20 cellular contexts compared by ENCODE assay signal in the genomic region with DNA sequence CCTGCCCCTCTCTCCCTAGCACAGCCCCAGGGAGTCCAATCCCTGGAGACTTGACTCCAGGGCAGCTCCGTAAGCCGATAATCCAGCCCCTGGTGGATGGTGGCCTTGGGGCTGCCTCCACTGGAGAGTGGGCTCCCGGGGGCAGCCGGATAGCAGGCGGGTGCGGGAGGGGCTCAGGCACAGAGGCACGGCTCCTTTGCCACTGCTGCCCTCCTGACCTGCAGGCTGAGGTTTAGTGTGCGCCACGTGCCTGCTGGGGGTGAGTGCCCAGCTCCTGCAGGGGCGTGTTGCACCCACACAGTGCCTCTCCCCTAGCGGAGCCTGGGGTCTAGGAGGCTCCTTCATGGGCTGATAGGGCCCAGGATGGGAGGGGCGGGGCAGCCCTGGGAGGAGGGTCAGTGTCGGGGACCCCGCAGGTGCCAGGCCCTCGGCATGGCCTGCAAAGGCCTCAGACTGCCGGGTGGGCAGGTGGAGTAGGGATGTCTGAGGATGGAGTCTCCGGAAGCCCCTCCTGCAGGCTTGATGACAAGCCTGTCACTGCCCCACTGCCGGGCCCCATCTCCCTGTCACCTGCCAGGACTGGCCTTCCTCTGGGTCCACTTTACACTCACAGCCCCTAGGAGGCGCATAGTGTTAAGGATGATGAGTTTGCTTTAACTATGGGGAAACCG. TPM values are rescaled to one million over a fixed set of nuclear protein-coding genes. Genes with fewer than 3 reads are reported as not detected.
DNase-seq lines count a peak whose midpoint lies in the region; ATAC-seq and TF ChIP-seq lines count a peak whose summit lies in the region.
"Had no signal": no experiment of that assay in that cellular context is flagged by ENCODE, and none has a peak within 500 bp of the region (broad histone marks: within the 10 kb centered on the region; RNA-seq: fewer than 3 reads in every experiment).

No MANE protein-coding gene starts in this region.

- POLR2A ChIA-PET in activated CD8-positive, alpha-beta T cell treated with anti-CD3 and anti-CD28 coated beads, Interleukin-2, amount 10 ng/mL, durations not matched to agents 7 days and 5 days (lab: Charles Lee): no interaction called here
- POLR2A ChIA-PET in activated CD8-positive, alpha-beta T cell treated with anti-CD3 and anti-CD28 coated beads for 36 hours (lab: Charles Lee): no interaction called here

- H3K9me3 ChIP-seq in SU-DHL-6 (ENCODE audit: insufficient read depth, low read length): no peaks in the 10 kb centered on the region
- no peaks in the 10 kb centered on the region for H3K9me3 ChIP-seq in prostate gland
- H3K9me3 ChIP-seq: esophagus muscularis mucosa, sigmoid colon had no signal

- WGBS in prostate gland: 81% methylated on average over 18 of the region's 20 CpGs

- no peaks in the 10 kb centered on the region for H3K79me2 ChIP-seq in SU-DHL-6 (ENCODE audit: insufficient read depth, low read length)

- peaks cover 4% of the 10 kb centered on the region for H3K4me1 Mint-ChIP-seq in activated CD8-positive, alpha-beta T cell treated with anti-CD3 and anti-CD28 coated beads, Interleukin-2, amount 10 ng/mL, durations not matched to agents 7 days and 5 days (ENCODE audit: low read depth)
- H3K4me1 Mint-ChIP-seq in activated CD8-positive, alpha-beta T cell treated with anti-CD3 and anti-CD28 coated beads for 36 hours (ENCODE audit: low read depth): peaks cover 15% of the 10 kb centered on the region
- peaks cover 5% of the 10 kb centered on the region for H3K4me1 Mint-ChIP-seq in type B pancreatic cell (ENCODE audit: unreplicated experiment)
- H3K4me1 Mint-ChIP-seq: nephron progenitor cell had no signal

- no peak overlapping the region for H3K4me2 ChIP-seq in SU-DHL-6 (ENCODE audit: low read depth, low read length, poor library complexity, severe bottlenecking)
- H3K4me2 ChIP-seq: PC-9 had no signal

- intact Hi-C loops in activated CD8-positive, alpha-beta T cell treated with anti-CD3 and anti-CD28 coated beads for 36 hours (cut with micrococcal nuclease): no loop called here
- intact Hi-C loops in prostate gland (cut with DNase I): no loop called here

- H3F3A ChIP-seq in SU-DHL-6 (ENCODE audit: insufficient read depth): no peaks in the 10 kb centered on the region

- H3K9ac ChIP-seq in SU-DHL-6 (ENCODE audit: low read length): no peak overlapping the region

- no peak overlapping the region for H3K4me3 Mint-ChIP-seq in activated CD8-positive, alpha-beta T cell treated with anti-CD3 and anti-CD28 coated beads, Interleukin-2, amount 10 ng/mL, durations not matched to agents 7 days and 5 days
- H3K4me3 Mint-ChIP-seq in activated CD8-positive, alpha-beta T cell treated with anti-CD3 and anti-CD28 coated beads for 36 hours: no peak overlapping the region
- H3K4me3 Mint-ChIP-seq in type B pancreatic cell: no peak overlapping the region
- H3K4me3 Mint-ChIP-seq: activated naive CD8-positive, alpha-beta T cell; nephron progenitor cell; stimulated activated naive CD8-positive, alpha-beta T cell treated with anti-CD3 and anti-CD28 coated beads, Interleukin-15, amount 100 ng/mL, for 72 hours had no signal

- H3K36me3 ChIP-seq in SU-DHL-6 (ENCODE audit: low read length): no peaks in the 10 kb centered on the region
- H3K36me3 ChIP-seq in prostate gland: no peaks in the 10 kb centered on the region

- H3K9me2 ChIP-seq in SU-DHL-6 (replicated peaks; ENCODE audit: insufficient read depth, low read length): no peaks in the 10 kb centered on the region

- peaks cover 11% of the 10 kb centered on the region for H3K27me3 Mint-ChIP-seq in activated CD8-positive, alpha-beta T cell treated with anti-CD3 and anti-CD28 coated beads, Interleukin-2, amount 10 ng/mL, durations not matched to agents 7 days and 5 days (ENCODE audit: low read depth)
- no peaks in the 10 kb centered on the region for H3K27me3 Mint-ChIP-seq in activated CD8-positive, alpha-beta T cell treated with anti-CD3 and anti-CD28 coated beads for 36 hours
- H3K27me3 Mint-ChIP-seq in type B pancreatic cell: peaks cover 9% of the 10 kb centered on the region
- H3K27me3 Mint-ChIP-seq: activated naive CD8-positive, alpha-beta T cell had no signal

- H4K20me1 ChIP-seq in SU-DHL-6 (ENCODE audit: low read depth, low read length): no peaks in the 10 kb centered on the region

- no peak for ATAC-seq in activated CD8-positive, alpha-beta T cell treated with anti-CD3 and anti-CD28 coated beads, Interleukin-2, amount 10 ng/mL, durations not matched to agents 7 days and 5 days
- ATAC-seq in activated CD8-positive, alpha-beta T cell treated with anti-CD3 and anti-CD28 coated beads for 36 hours: no peak
- ATAC-seq in foreskin keratinocyte (no peak), GM18867 (IDR thresholded peaks at IDR 0.05; ENCODE audit: unreplicated experiment) (no peak)
- ATAC-seq: stimulated activated naive CD8-positive, alpha-beta T cell treated with anti-CD3 and anti-CD28 coated beads, Interleukin-15, amount 100 ng/mL, for 72 hours had no signal

- CTCF ChIA-PET in activated CD8-positive, alpha-beta T cell treated with anti-CD3 and anti-CD28 coated beads, Interleukin-2, amount 10 ng/mL, durations not matched to agents 7 days and 5 days (lab: Charles Lee): interaction anchor here (2.5 kb wide), 1 partner anchor 8 kb away, joined by 20 read pairs; no protein-coding TSS in a partner anchor
- CTCF ChIA-PET in activated CD8-positive, alpha-beta T cell treated with anti-CD3 and anti-CD28 coated beads for 36 hours (lab: Charles Lee): interaction anchor here (0.8 to 3.5 kb wide), 3 partner anchors 8 to 20 kb away, joined by 3 to 22 read pairs (median 4); no protein-coding TSS in a partner anchor

- no peak overlapping the region for H2AFZ ChIP-seq in SU-DHL-6 (ENCODE audit: low read depth, low read length, severe bottlenecking)
- H2AFZ ChIP-seq: PC-9 had no signal

- H3K27ac Mint-ChIP-seq in activated CD8-positive, alpha-beta T cell treated with anti-CD3 and anti-CD28 coated beads, Interleukin-2, amount 10 ng/mL, durations not matched to agents 7 days and 5 days: peak overlapping the region; percentile 46
- H3K27ac Mint-ChIP-seq in activated CD8-positive, alpha-beta T cell treated with anti-CD3 and anti-CD28 coated beads for 36 hours: no peak overlapping the region
- no peak overlapping the region for H3K27ac Mint-ChIP-seq in type B pancreatic cell
- H3K27ac Mint-ChIP-seq: activated naive CD8-positive, alpha-beta T cell; nephron progenitor cell had no signal

- H3K4me3 ChIP-seq in SU-DHL-6 (ENCODE audit: insufficient read depth, low read length, poor library complexity, severe bottlenecking): no peak overlapping the region
- H3K4me3 ChIP-seq in prostate gland: no peak overlapping the region
- H3K4me3 ChIP-seq: esophagus muscularis mucosa, lung, PC-9, sigmoid colon had no signal

- no peaks in the 10 kb centered on the region for H3K4me1 ChIP-seq in foreskin keratinocyte
- no peaks in the 10 kb centered on the region for H3K4me1 ChIP-seq in prostate gland (replicated peaks)

- TF ChIP-seq POLR2A in prostate gland (IDR thresholded peaks at IDR 0.05): no peak

- no peak for DNase-seq in activated CD8-positive, alpha-beta T cell treated with anti-CD3 and anti-CD28 coated beads, Interleukin-2, amount 10 ng/mL, durations not matched to agents 7 days and 5 days
- no peak for DNase-seq in activated CD8-positive, alpha-beta T cell treated with anti-CD3 and anti-CD28 coated beads for 36 hours
- no peak for DNase-seq in foreskin keratinocyte
- peak; percentile 64 for DNase-seq in type B pancreatic cell (ENCODE audit: extremely low spot score, unreplicated experiment)
- DNase-seq in prostate gland (ENCODE audit: low spot score): no peak
- DNase-seq in NCI-H524 treated with DMSO at 0.1 percent for 48 hours (lab: John Stamatoyannopoulos, UW): no peak
- DNase-seq: activated CD4-positive, CD25-positive, alpha-beta regulatory T cell treated with anti-CD3 and anti-CD28 coated beads, Interleukin-2, amount 50 U/mL, for 72 hours; central memory CD4-positive, alpha-beta T cell; NCI-H1092; NCI-H2227 treated with DMSO at 0.1 percent for 48 hours; nephron progenitor cell; PC-9; stimulated activated naive CD8-positive, alpha-beta T cell treated with anti-CD3 and anti-CD28 coated beads, Interleukin-15, amount 100 ng/mL, for 72 hours; T-helper 1 cell had no signal

- no peaks in the 10 kb centered on the region for H3K9me3 Mint-ChIP-seq in activated CD8-positive, alpha-beta T cell treated with anti-CD3 and anti-CD28 coated beads, Interleukin-2, amount 10 ng/mL, durations not matched to agents 7 days and 5 days (ENCODE audit: insufficient read depth)
- no peaks in the 10 kb centered on the region for H3K9me3 Mint-ChIP-seq in activated CD8-positive, alpha-beta T cell treated with anti-CD3 and anti-CD28 coated beads for 36 hours
- H3K9me3 Mint-ChIP-seq in type B pancreatic cell: no peaks in the 10 kb centered on the region
- H3K9me3 Mint-ChIP-seq: nephron progenitor cell; stimulated activated naive CD8-positive, alpha-beta T cell treated with anti-CD3 and anti-CD28 coated beads, Interleukin-15, amount 100 ng/mL, for 72 hours had no signal

- no peaks in the 10 kb centered on the region for H3K27me3 ChIP-seq in SU-DHL-6 (ENCODE audit: low read length)
- H3K27me3 ChIP-seq in foreskin keratinocyte: peaks cover 19% of the 10 kb centered on the region
- H3K27me3 ChIP-seq in prostate gland (replicated peaks; ENCODE audit: insufficient read depth): no peaks in the 10 kb centered on the region
- H3K27me3 ChIP-seq: sigmoid colon had no signal

- no peaks in the 10 kb centered on the region for H3K36me3 Mint-ChIP-seq in activated CD8-positive, alpha-beta T cell treated with anti-CD3 and anti-CD28 coated beads, Interleukin-2, amount 10 ng/mL, durations not matched to agents 7 days and 5 days (ENCODE audit: low read depth)
- no peaks in the 10 kb centered on the region for H3K36me3 Mint-ChIP-seq in activated CD8-positive, alpha-beta T cell treated with anti-CD3 and anti-CD28 coated beads for 36 hours (ENCODE audit: low read depth)
- no peaks in the 10 kb centered on the region for H3K36me3 Mint-ChIP-seq in type B pancreatic cell
- H3K36me3 Mint-ChIP-seq: activated naive CD8-positive, alpha-beta T cell had no signal

- H3K27ac ChIP-seq in SU-DHL-6 (ENCODE audit: low read depth, low read length) (no peak overlapping the region), foreskin keratinocyte (no peak overlapping the region), prostate gland (no peak overlapping the region)
- H3K27ac ChIP-seq: PC-9 had no signal

- no peak for TF ChIP-seq CTCF in activated CD8-positive, alpha-beta T cell treated with anti-CD3 and anti-CD28 coated beads for 36 hours (IDR thresholded peaks at IDR 0.05)
- TF ChIP-seq CTCF in SU-DHL-6 (IDR thresholded peaks at IDR 0.05; ENCODE audit: insufficient read depth, low read length, poor library complexity, severe bottlenecking) (peak; percentile 77), foreskin keratinocyte (conservative IDR thresholded peaks at IDR 0.05) (peak; percentile 9), type B pancreatic cell (conservative IDR thresholded peaks at IDR 0.05) (peak; percentile 21), prostate gland (IDR thresholded peaks at IDR 0.05) (no peak)

RNA-seq across cellular contexts. Expression of a gene that starts 5.6 kb away (rescaled TPM):
- total RNA-seq in activated CD8-positive, alpha-beta T cell treated with anti-CD3 and anti-CD28 coated beads, Interleukin-2, amount 10 ng/mL, durations not matched to agents 7 days and 5 days: under 1 TPM; 0.13 TPM
- 1 to 10 TPM; 1.4 to 2.0 TPM for total RNA-seq in activated CD8-positive, alpha-beta T cell treated with anti-CD3 and anti-CD28 coated beads for 36 hours
- 0.71 and 0.88 TPM in 2 replicates for total RNA-seq in foreskin keratinocyte
- polyA plus RNA-seq in foreskin keratinocyte: 0.90 and 1.3 TPM in 2 replicates
- total RNA-seq in type B pancreatic cell (ENCODE audit: low replicate concordance): 8.4 and 16.1 TPM in 2 replicates
- 10 to 100 TPM in 1 of 2 donors, 1 to 10 TPM in 1; 8.8 to 17.2 TPM for total RNA-seq in prostate gland

RNA-seq across cellular contexts. Expression of a gene that starts 18.6 kb away (rescaled TPM):
- total RNA-seq in activated CD8-positive, alpha-beta T cell treated with anti-CD3 and anti-CD28 coated beads, Interleukin-2, amount 10 ng/mL, durations not matched to agents 7 days and 5 days: not detected
- total RNA-seq in activated CD8-positive, alpha-beta T cell treated with anti-CD3 and anti-CD28 coated beads for 36 hours: not detected
- not detected in 2 replicates for total RNA-seq in foreskin keratinocyte
- polyA plus RNA-seq in foreskin keratinocyte: not detected in 2 replicates
- total RNA-seq in type B pancreatic cell (ENCODE audit: low replicate concordance): not detected in 2 replicates
- total RNA-seq in prostate gland: not detected
- total RNA-seq: esophagus muscularis mucosa, lung, PC-9, sigmoid colon had no signal
- polyA plus RNA-seq: lung, sigmoid colon had no signal

RNA-seq across cellular contexts. Expression of a gene that starts 31.6 kb away (rescaled TPM):
- not detected for total RNA-seq in activated CD8-positive, alpha-beta T cell treated with anti-CD3 and anti-CD28 coated beads, Interleukin-2, amount 10 ng/mL, durations not matched to agents 7 days and 5 days
- total RNA-seq in activated CD8-positive, alpha-beta T cell treated with anti-CD3 and anti-CD28 coated beads for 36 hours: not detected
- not detected in 2 replicates for total RNA-seq in foreskin keratinocyte
- not detected in 2 replicates for polyA plus RNA-seq in foreskin keratinocyte
- total RNA-seq in type B pancreatic cell (ENCODE audit: low replicate concordance): not detected in 2 replicates
- total RNA-seq in prostate gland: not detected
- total RNA-seq: esophagus muscularis mucosa, lung, PC-9, sigmoid colon had no signal

RNA-seq across cellular contexts. Expression of a gene that starts 41.7 kb away (rescaled TPM):
- not detected for total RNA-seq in activated CD8-positive, alpha-beta T cell treated with anti-CD3 and anti-CD28 coated beads, Interleukin-2, amount 10 ng/mL, durations not matched to agents 7 days and 5 days
- not detected for total RNA-seq in activated CD8-positive, alpha-beta T cell treated with anti-CD3 and anti-CD28 coated beads for 36 hours
- total RNA-seq in foreskin keratinocyte (not detected in 2 replicates), type B pancreatic cell (ENCODE audit: low replicate concordance) (not detected in 2 replicates), prostate gland (not detected)
- polyA plus RNA-seq in foreskin keratinocyte: not detected in 2 replicates
- total RNA-seq: esophagus muscularis mucosa, lung, PC-9, sigmoid colon had no signal
- polyA plus RNA-seq: lung, sigmoid colon had no signal

RNA-seq across cellular contexts. Expression of a gene that starts 55.4 kb away (rescaled TPM):
- total RNA-seq in activated CD8-positive, alpha-beta T cell treated with anti-CD3 and anti-CD28 coated beads, Interleukin-2, amount 10 ng/mL, durations not matched to agents 7 days and 5 days: not detected
- total RNA-seq in activated CD8-positive, alpha-beta T cell treated with anti-CD3 and anti-CD28 coated beads for 36 hours: not detected
- total RNA-seq in foreskin keratinocyte (not detected in 2 replicates), type B pancreatic cell (ENCODE audit: low replicate concordance) (not detected in 2 replicates), prostate gland (not detected)
- not detected in 2 replicates for polyA plus RNA-seq in foreskin keratinocyte
- total RNA-seq: esophagus muscularis mucosa, lung, PC-9, sigmoid colon had no signal
- polyA plus RNA-seq: lung, sigmoid colon had no signal

Comparison
In these comparisons a context has a peak if more than half of its experiments do, and no peak if none do; other contexts are left out.
1. CTCF ChIP-seq: peak in SU-DHL-6 (single experiment), foreskin keratinocyte (single experiment) and type B pancreatic cell (single experiment); none in activated CD8-positive, alpha-beta T cell treated with anti-CD3 and anti-CD28 coated beads for 36 hours (single experiment) and prostate gland (0 of 4).